ENCODE assay signal across 11 cellular contexts in genomic region chr2:165895974-165896373, GRCh38. TPM values are rescaled to one million over a fixed set of nuclear protein-coding genes. Genes with fewer than 3 reads are reported as not detected.
DNase-seq lines count a peak whose midpoint lies in the region; ATAC-seq, FAIRE-seq and TF ChIP-seq lines count a peak whose summit lies in the region.
"Had no signal": no experiment of that assay in that cellular context is flagged by ENCODE, and none has a peak within 500 bp of the region (broad histone marks: within the 10 kb centered on the region; RNA-seq: fewer than 3 reads in every experiment).

No MANE protein-coding gene starts in this region.

- TF ChIP-seq CTCF in GM12865 (IDR thresholded peaks at IDR 0.05; ENCODE audit: insufficient read depth, low read depth, low read length, missing control alignments) (no peak), kidney (IDR thresholded peaks at IDR 0.05; ENCODE audit: borderline replicate concordance, extremely low read depth, insufficient read depth) (no peak), stomach (IDR thresholded peaks at IDR 0.05) (no peak)

- DNase-seq in GM12865 (ENCODE audit: low read depth) (peak; percentile 54), kidney (no peak), stomach (no peak)
- DNase-seq in stimulated activated CD4-positive, alpha-beta T cell treated with anti-CD3 and anti-CD28 coated beads, Interleukin-2, amount 100 ng/mL, for 48 hours: no peak
- no peak for DNase-seq in activated CD8-positive, alpha-beta memory T cell treated with anti-CD3 and anti-CD28 coated beads, Interleukin-2, amount 10 ng/mL, durations not matched to agents 7 days and 5 days
- DNase-seq: NCI-H510A treated with DMSO at 0.1 percent for 48 hours had no signal

- H3K27me3 ChIP-seq in stomach: no peaks in the 10 kb centered on the region

- no peak for TF ChIP-seq POLR2A in stomach (IDR thresholded peaks at IDR 0.05)

- peaks cover 34% of the 10 kb centered on the region for H3K36me3 Mint-ChIP-seq in activated CD8-positive, alpha-beta memory T cell treated with anti-CD3 and anti-CD28 coated beads, Interleukin-2, amount 10 ng/mL, durations not matched to agents 7 days and 5 days

- peaks cover 3 to 42% of the 10 kb centered on the region in 2 donors for H3K36me3 ChIP-seq in kidney (ENCODE audit: control insufficient read depth in 1 of 2, insufficient read depth in 2 of 2, low read length in 2 of 2)
- H3K36me3 ChIP-seq in stomach: peaks cover 24 to 86% (median 79%) of the 10 kb centered on the region in 4 donors

- intact Hi-C loops in kidney (cut with DNase I) (no loop called here), stomach (cut with DNase I; ENCODE audit: low total_unique reads) (no loop called here)

- CTCF ChIA-PET in activated CD8-positive, alpha-beta memory T cell treated with anti-CD3 and anti-CD28 coated beads, Interleukin-2, amount 10 ng/mL, durations not matched to agents 7 days and 5 days (lab: Charles Lee): no interaction called here

- 96 to 100% (median 97%) methylated on average over 1 of the region's 1 CpG for WGBS in stomach, 5 donors

- no peak overlapping the region for H3K9ac ChIP-seq in kidney (ENCODE audit: low read length in 2 of 2)

- FAIRE-seq in kidney (lab: Jason Lieb, UNC): no peak
- FAIRE-seq: H54 had no signal

- H3K4me1 ChIP-seq in kidney (ENCODE audit: control insufficient read depth in 1 of 2, insufficient read depth in 1 of 2, low read depth in 1 of 2, low read length in 2 of 2) (peaks cover 0 to 3% of the 10 kb centered on the region in 2 donors), stomach (no peaks in the 10 kb centered on the region)

- no peaks in the 10 kb centered on the region for H3K9me3 Mint-ChIP-seq in activated CD8-positive, alpha-beta memory T cell treated with anti-CD3 and anti-CD28 coated beads, Interleukin-2, amount 10 ng/mL, durations not matched to agents 7 days and 5 days (ENCODE audit: low read depth)

- no peak overlapping the region for H3K27ac Mint-ChIP-seq in activated CD8-positive, alpha-beta memory T cell treated with anti-CD3 and anti-CD28 coated beads, Interleukin-2, amount 10 ng/mL, durations not matched to agents 7 days and 5 days

- TF ChIP-seq EP300 in stomach (IDR thresholded peaks at IDR 0.05): no peak

- no peaks in the 10 kb centered on the region for H3K9me3 ChIP-seq in kidney (ENCODE audit: control insufficient read depth in 1 of 2, low read length in 2 of 2)
- no peaks in the 10 kb centered on the region for H3K9me3 ChIP-seq in stomach

- ATAC-seq in GM19328 (IDR thresholded peaks at IDR 0.05; ENCODE audit: unreplicated experiment): peak; percentile 78
- peak; percentile 83 for ATAC-seq in HG02678 (IDR thresholded peaks at IDR 0.05; ENCODE audit: unreplicated experiment)
- ATAC-seq in HG03457 (IDR thresholded peaks at IDR 0.05; ENCODE audit: unreplicated experiment): peak; percentile 82
- no peak for ATAC-seq in activated CD8-positive, alpha-beta memory T cell treated with anti-CD3 and anti-CD28 coated beads, Interleukin-2, amount 10 ng/mL, durations not matched to agents 7 days and 5 days

- no peak overlapping the region for H3K4me3 Mint-ChIP-seq in activated CD8-positive, alpha-beta memory T cell treated with anti-CD3 and anti-CD28 coated beads, Interleukin-2, amount 10 ng/mL, durations not matched to agents 7 days and 5 days

- no peak overlapping the region for H3K4me3 ChIP-seq in GM12865 (ENCODE audit: low read depth, low read length)
- no peak overlapping the region for H3K4me3 ChIP-seq in kidney (ENCODE audit: low read length in 2 of 2)
- H3K4me3 ChIP-seq in stomach: no peak overlapping the region
- H3K4me3 ChIP-seq: lung had no signal

- H3K27ac ChIP-seq in kidney (ENCODE audit: low read depth in 2 of 2, low read length in 2 of 2) (no peak overlapping the region), stomach (no peak overlapping the region)

- H3K4me1 Mint-ChIP-seq in activated CD8-positive, alpha-beta memory T cell treated with anti-CD3 and anti-CD28 coated beads, Interleukin-2, amount 10 ng/mL, durations not matched to agents 7 days and 5 days: peaks cover 2% of the 10 kb centered on the region

- no peaks in the 10 kb centered on the region for H3K27me3 Mint-ChIP-seq in activated CD8-positive, alpha-beta memory T cell treated with anti-CD3 and anti-CD28 coated beads, Interleukin-2, amount 10 ng/mL, durations not matched to agents 7 days and 5 days

RNA-seq across cellular contexts. Expression of gene TTC21B, which starts 57.6 kb away (rescaled TPM):
- 15.2 TPM for total RNA-seq in kidney
- polyA plus RNA-seq in kidney (ENCODE audit: insufficient read depth, low read depth, low replicate concordance): 8.4 TPM
- total RNA-seq in stomach: 10 to 100 TPM in 4 of 5 donors, 1 to 10 TPM in 1; 9.9 to 78.6 (median 21.7) TPM
- 1 to 10 TPM; 3.3 to 6.4 (median 3.9) TPM for polyA plus RNA-seq in stomach
- 10 to 100 TPM; 13.8 to 20.2 TPM for total RNA-seq in activated CD8-positive, alpha-beta memory T cell treated with anti-CD3 and anti-CD28 coated beads, Interleukin-2, amount 10 ng/mL, durations not matched to agents 7 days and 5 days
